ENCODE assay signal across 24 cellular contexts in the genomic region with DNA sequence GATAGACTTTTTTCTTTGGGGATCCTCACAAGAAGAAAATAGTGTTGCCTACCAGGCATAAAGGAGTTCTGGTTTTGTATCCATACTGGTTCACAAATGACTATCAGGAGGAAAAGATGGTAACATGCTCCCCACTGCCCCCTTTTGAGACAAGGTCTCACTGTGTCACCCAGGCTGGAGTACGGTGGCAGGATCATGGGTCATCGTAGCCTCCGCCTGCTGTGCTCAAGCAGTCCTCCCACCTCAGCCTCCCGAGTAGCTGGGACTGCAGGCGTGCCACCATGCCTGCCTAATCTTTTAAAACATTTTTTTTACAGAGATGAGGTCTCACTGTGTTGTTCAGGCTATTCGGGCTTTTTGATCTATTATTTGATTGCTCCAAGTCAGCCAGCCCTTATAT.
"Had no signal": no experiment of that assay in that cellular context is flagged by ENCODE, and none has a peak within 500 bp of the region (broad histone marks: within the 10 kb centered on the region; RNA-seq: fewer than 3 reads in every experiment).

No MANE protein-coding gene starts in this region.

- H3K9me3 Mint-ChIP-seq: activated CD4-positive, alpha-beta T cell treated with anti-CD3 and anti-CD28 coated beads, Interleukin-2, amount 10 ng/mL, durations not matched to agents 24 days and 14 days; activated naive CD4-positive, alpha-beta T cell treated with anti-CD3 and anti-CD28 coated beads, Interleukin-2, amount 50 U/mL, for 24 hours; activated T-cell treated with anti-CD3 and anti-CD28 coated beads, Interleukin-2, amount 50 U/mL, for 24 hours; activated T-helper 1 cell treated with anti-CD3 and anti-CD28 coated beads, Interleukin-12 subunit alpha, Interleukin-12 subunit beta, Interleukin-2, Interleukin-4 antibody, amounts not matched to agents 30 ng/mL and 10 ng/mL and 1 ng/mL, durations not matched to agents 14 hours and 24 hours and 36 hours; brain; WTC11 had no signal

- H3K27me3 ChIP-seq: ascending aorta, cardiac muscle cell, MG63 had no signal

- H3K4me3 ChIP-seq: ascending aorta, cardiac muscle cell, MG63 had no signal

- H3K4me1 Mint-ChIP-seq: activated CD4-positive, alpha-beta T cell treated with anti-CD3 and anti-CD28 coated beads, Interleukin-2, amount 10 ng/mL, durations not matched to agents 24 days and 14 days; activated CD8-positive, alpha-beta memory T cell treated with anti-CD3 and anti-CD28 coated beads, Interleukin-2, amount 10 ng/mL, durations not matched to agents 7 days and 5 days; activated naive CD4-positive, alpha-beta T cell treated with anti-CD3 and anti-CD28 coated beads, Interleukin-2, amount 50 U/mL, for 24 hours; T-helper 17 cell had no signal

- H3K27me3 Mint-ChIP-seq: brain had no signal

- H3K36me3 Mint-ChIP-seq: activated CD8-positive, alpha-beta memory T cell treated with anti-CD3 and anti-CD28 coated beads, Interleukin-2, amount 10 ng/mL, durations not matched to agents 7 days and 5 days; activated naive CD4-positive, alpha-beta T cell treated with anti-CD3 and anti-CD28 coated beads, Interleukin-2, amount 50 U/mL, for 24 hours; brain; WTC11 had no signal

- ATAC-seq: activated CD8-positive, alpha-beta memory T cell treated with anti-CD3 and anti-CD28 coated beads, Interleukin-2, amount 10 ng/mL, durations not matched to agents 7 days and 5 days; T-helper 17 cell had no signal

- DNase-seq: activated CD4-positive, alpha-beta T cell treated with anti-CD3 and anti-CD28 coated beads for 1 hour; activated CD4-positive, alpha-beta T cell treated with anti-CD3 and anti-CD28 coated beads, Interleukin-2, amount 10 ng/mL, durations not matched to agents 24 days and 14 days; activated CD4-positive, alpha-beta T cell treated with anti-CD3 and anti-CD28 coated beads, Interleukin-2, amount 50 U/mL, for 48 hours; activated CD8-positive, alpha-beta memory T cell treated with anti-CD3 and anti-CD28 coated beads, Interleukin-2, amount 10 ng/mL, durations not matched to agents 7 days and 5 days; activated effector memory CD4-positive, alpha-beta T cell treated with Interleukin-2 at 50 U/mL for 16 hours; activated naive CD4-positive, alpha-beta T cell; activated T-cell treated with anti-CD3 and anti-CD28 coated beads, Interleukin-2, amount 50 U/mL, for 24 hours; amniotic stem cell; MG63; MV-4-11; NCI-H1092 treated with DMSO at 0.1 percent for 48 hours; NCI-H1417 treated with DMSO at 0.1 percent for 48 hours; NCI-H1694 treated with DMSO at 0.1 percent for 48 hours; NCI-H2029 treated with DMSO at 0.1 percent for 48 hours; SHP77 treated with DMSO at 0.1 percent for 48 hours; T-helper 17 cell; T-helper 9 cell had no signal

- H3K9ac ChIP-seq: KMS-11 had no signal

- H3K9me3 ChIP-seq: ascending aorta, MG63 had no signal

- H3K27ac Mint-ChIP-seq: activated CD4-positive, alpha-beta T cell treated with anti-CD3 and anti-CD28 coated beads, Interleukin-2, amount 10 ng/mL, durations not matched to agents 24 days and 14 days; activated CD8-positive, alpha-beta memory T cell treated with anti-CD3 and anti-CD28 coated beads, Interleukin-2, amount 10 ng/mL, durations not matched to agents 7 days and 5 days; activated naive CD4-positive, alpha-beta T cell treated with anti-CD3 and anti-CD28 coated beads, Interleukin-2, amount 50 U/mL, for 24 hours; activated T-cell treated with anti-CD3 and anti-CD28 coated beads, Interleukin-2, amount 50 U/mL, for 24 hours; activated T-helper 1 cell treated with anti-CD3 and anti-CD28 coated beads, Interleukin-12 subunit alpha, Interleukin-12 subunit beta, Interleukin-2, Interleukin-4 antibody, amounts not matched to agents 30 ng/mL and 10 ng/mL and 1 ng/mL, durations not matched to agents 14 hours and 24 hours and 36 hours; T-helper 17 cell; WTC11 had no signal

- H3K27ac ChIP-seq: ascending aorta, cardiac muscle cell had no signal

- H3K4me3 Mint-ChIP-seq: activated CD4-positive, alpha-beta T cell treated with anti-CD3 and anti-CD28 coated beads, Interleukin-2, amount 10 ng/mL, durations not matched to agents 24 days and 14 days; activated CD8-positive, alpha-beta memory T cell treated with anti-CD3 and anti-CD28 coated beads, Interleukin-2, amount 10 ng/mL, durations not matched to agents 7 days and 5 days; activated naive CD4-positive, alpha-beta T cell treated with anti-CD3 and anti-CD28 coated beads, Interleukin-2, amount 50 U/mL, for 24 hours; activated T-cell treated with anti-CD3 and anti-CD28 coated beads, Interleukin-2, amount 50 U/mL, for 24 hours; activated T-helper 1 cell treated with anti-CD3 and anti-CD28 coated beads, Interleukin-12 subunit alpha, Interleukin-12 subunit beta, Interleukin-2, Interleukin-4 antibody, amounts not matched to agents 30 ng/mL and 10 ng/mL and 1 ng/mL, durations not matched to agents 14 hours and 24 hours and 36 hours; brain; T-helper 17 cell; WTC11 had no signal

- H3K36me3 ChIP-seq: ascending aorta, cardiac muscle cell had no signal
